In genomic region chr11:22244986-22245592, GRCh38 we compare ENCODE assay signal across 8 cellular contexts. TPM values are rescaled to one million over a fixed set of nuclear protein-coding genes. Genes with fewer than 3 reads are reported as not detected.
DNase-seq lines count a peak whose midpoint lies in the region; ATAC-seq and TF ChIP-seq lines count a peak whose summit lies in the region.

No MANE protein-coding gene starts in this region.

- H3K4me3 ChIP-seq in DND-41 (ENCODE audit: low read depth in 1 of 2, low read length in 2 of 2) (no peak overlapping the region), sigmoid colon (no peak overlapping the region)

- no peak overlapping the region for H3K4me3 Mint-ChIP-seq in activated naive CD8-positive, alpha-beta T cell treated with anti-CD3 and anti-CD28 coated beads, Interleukin-2, amount 50 U/mL, for 24 hours

- H2AFZ ChIP-seq in DND-41 (ENCODE audit: low read depth, low read length) = no peak overlapping the region

- no peak overlapping the region for H3K27ac ChIP-seq in DND-41 (ENCODE audit: low read length)
- no peak overlapping the region for H3K27ac ChIP-seq in sigmoid colon

- no peaks in the 10 kb centered on the region for H3K79me2 ChIP-seq in DND-41 (ENCODE audit: insufficient read depth, low read length)

- TF ChIP-seq POLR2A in sigmoid colon (IDR thresholded peaks at IDR 0.05) = no peak

- no peaks in the 10 kb centered on the region for H3K9me3 Mint-ChIP-seq in activated naive CD8-positive, alpha-beta T cell treated with anti-CD3 and anti-CD28 coated beads, Interleukin-2, amount 50 U/mL, for 24 hours

- H3K27me3 Mint-ChIP-seq in activated naive CD8-positive, alpha-beta T cell treated with anti-CD3 and anti-CD28 coated beads, Interleukin-2, amount 50 U/mL, for 24 hours = peaks cover 14% of the 10 kb centered on the region

- DNase-seq in DND-41 (peak; percentile 17), NCI-H526 treated with DMSO at 0.1 percent for 48 hours (lab: John Stamatoyannopoulos, UW) (peak; percentile 27), hepatic stellate cell (ENCODE audit: low spot score) (peak; percentile 0), sigmoid colon (no peak), NCI-H774 (lab: John Stamatoyannopoulos, UW) (no peak)
- DNase-seq in activated naive CD8-positive, alpha-beta T cell treated with anti-CD3 and anti-CD28 coated beads, Interleukin-2, amount 50 U/mL, for 24 hours = no peak

- WGBS in sigmoid colon, 2 donors = 4 to 6% methylated on average over 4 of the region's 4 CpGs

- intact Hi-C loops in sigmoid colon (cut with DNase I) = loop anchor here (10.0 kb wide), 1 partner anchor 540 kb away; no protein-coding TSS in a partner anchor

- H3K36me3 ChIP-seq in DND-41 (ENCODE audit: insufficient read depth, low read length) (no peaks in the 10 kb centered on the region), sigmoid colon (peaks cover 0 to 9% (median 0%) of the 10 kb centered on the region in 4 donors)

- H3K4me1 ChIP-seq in DND-41 (ENCODE audit: insufficient read depth, low read length) (no peaks in the 10 kb centered on the region), sigmoid colon (no peaks in the 10 kb centered on the region)

- H3K4me1 Mint-ChIP-seq in activated naive CD8-positive, alpha-beta T cell treated with anti-CD3 and anti-CD28 coated beads, Interleukin-2, amount 50 U/mL, for 24 hours = no peaks in the 10 kb centered on the region

- no peak overlapping the region for H3K4me2 ChIP-seq in DND-41 (ENCODE audit: insufficient read depth, low read length)

- TF ChIP-seq CTCF in DND-41 (IDR thresholded peaks at IDR 0.05; ENCODE audit: borderline replicate concordance, extremely low read depth, low read length, poor library complexity, severe bottlenecking) = peak; percentile 66
- TF ChIP-seq CTCF in sigmoid colon (IDR thresholded peaks at IDR 0.05) = peak in 3 of 4 experiments; percentile 24 to 49 (median 26)

- no peak overlapping the region for H3K27ac Mint-ChIP-seq in activated naive CD8-positive, alpha-beta T cell treated with anti-CD3 and anti-CD28 coated beads, Interleukin-2, amount 50 U/mL, for 24 hours

- ATAC-seq in DND-41 (ENCODE audit: insufficient read depth, low read depth) = peak; percentile 82
- peak; percentile 95 for ATAC-seq in GM19324 (IDR thresholded peaks at IDR 0.05; ENCODE audit: low FRiP score, unreplicated experiment)
- peak; percentile 98 for ATAC-seq in HG03159 (IDR thresholded peaks at IDR 0.05; ENCODE audit: unreplicated experiment)
- ATAC-seq in activated naive CD8-positive, alpha-beta T cell treated with anti-CD3 and anti-CD28 coated beads, Interleukin-2, amount 50 U/mL, for 24 hours = peak; percentile 40

- no peak overlapping the region for H3K9ac ChIP-seq in DND-41 (ENCODE audit: low read depth, low read length)

- no peaks in the 10 kb centered on the region for H3K36me3 Mint-ChIP-seq in activated naive CD8-positive, alpha-beta T cell treated with anti-CD3 and anti-CD28 coated beads, Interleukin-2, amount 50 U/mL, for 24 hours (ENCODE audit: low read depth)

- H4K20me1 ChIP-seq in DND-41 (ENCODE audit: insufficient read depth, low read length) = no peaks in the 10 kb centered on the region

- no peak for TF ChIP-seq EP300 in sigmoid colon (IDR thresholded peaks at IDR 0.05)

- H3K27me3 ChIP-seq in DND-41 (ENCODE audit: insufficient read depth, low read length, poor library complexity) = no peaks in the 10 kb centered on the region
- H3K27me3 ChIP-seq in sigmoid colon = no peaks in the 10 kb centered on the region

- H3K9me3 ChIP-seq in DND-41 (ENCODE audit: insufficient read depth, low read length, severe bottlenecking) (no peaks in the 10 kb centered on the region), sigmoid colon (no peaks in the 10 kb centered on the region)

RNA-seq across cellular contexts. Expression of gene ANO5, which starts 52.2 kb away (rescaled TPM):
- 10 to 100 TPM; 10.8 to 16.8 (median 15.7) TPM for total RNA-seq in sigmoid colon
- polyA plus RNA-seq in sigmoid colon = under 1 TPM; 0.23 to 0.66 (median 0.60) TPM

Comparison
In these comparisons a context has a peak if more than half of its experiments do, and no peak if none do; other contexts are left out.
1. ATAC-seq: peak in every context shown above with its lines; median percentile 98 in HG03159; 95 in GM19324; 82 in DND-41; 40 in activated naive CD8-positive, alpha-beta T cell treated with anti-CD3 and anti-CD28 coated beads, Interleukin-2, amount 50 U/mL, for 24 hours.
2. DNase-seq: peak in DND-41 (single experiment), NCI-H526 treated with DMSO at 0.1 percent for 48 hours (single experiment) and hepatic stellate cell (single experiment); none in activated naive CD8-positive, alpha-beta T cell treated with anti-CD3 and anti-CD28 coated beads, Interleukin-2, amount 50 U/mL, for 24 hours (single experiment), sigmoid colon (single experiment) and NCI-H774 (single experiment).